16 cellular contexts compared by ENCODE assay signal in genomic region chr12:56154246-56154771, GRCh38. TPM values are rescaled to one million over a fixed set of nuclear protein-coding genes. Genes with fewer than 3 reads are reported as not detected.
DNase-seq lines count a peak whose midpoint lies in the region; ATAC-seq and TF ChIP-seq lines count a peak whose summit lies in the region.
"Had no signal": no experiment of that assay in that cellular context is flagged by ENCODE, and none has a peak within 500 bp of the region (broad histone marks: within the 10 kb centered on the region; RNA-seq: fewer than 3 reads in every experiment).

No MANE protein-coding gene starts in this region.

- peak overlapping the region; percentile 97 to 100 (median 99) for H3K4me3 Mint-ChIP-seq in nephron

- intact Hi-C loops in heart left ventricle (cut with DNase I) = no loop called here

- H3K27ac ChIP-seq in KMS-11 (no peak overlapping the region), SK-N-MC (0 out of 2 replicates have a peak overlapping the region, but pooled peaks have one; percentile 27), heart left ventricle (no peak overlapping the region)
- H3K27ac ChIP-seq: adrenal gland, coronary artery, esophagus muscularis mucosa, VCaP had no signal

- H2AFZ ChIP-seq in KMS-11 (ENCODE audit: low read depth) = no peak overlapping the region

- no peaks in the 10 kb centered on the region for H3K27me3 Mint-ChIP-seq in nephron (ENCODE audit: low read depth)
- H3K27me3 Mint-ChIP-seq: CD8-positive, alpha-beta memory T cell had no signal

- H3K9me3 Mint-ChIP-seq in nephron = no peaks in the 10 kb centered on the region
- H3K9me3 Mint-ChIP-seq: CD8-positive, alpha-beta memory T cell had no signal

- H3K27me3 ChIP-seq in KMS-11 (ENCODE audit: insufficient read depth, low read depth) (no peaks in the 10 kb centered on the region), heart left ventricle (no peaks in the 10 kb centered on the region)
- H3K27me3 ChIP-seq: adrenal gland, esophagus muscularis mucosa had no signal

- H3K4me1 Mint-ChIP-seq in nephron = peaks cover 64% of the 10 kb centered on the region

- H3K4me1 ChIP-seq in KMS-11 (ENCODE audit: low read depth, poor library complexity, severe bottlenecking) (peaks cover 48% of the 10 kb centered on the region), heart left ventricle (peaks cover 4 to 36% (median 23%) of the 10 kb centered on the region in 12 donors)

- H3K9me3 ChIP-seq in SK-N-MC (ENCODE audit: low read depth, low read length) = no peaks in the 10 kb centered on the region
- H3K9me3 ChIP-seq in heart left ventricle = no peaks in the 10 kb centered on the region
- H3K9me3 ChIP-seq: adrenal gland, esophagus muscularis mucosa, HAP-1 had no signal

- peaks cover 17% of the 10 kb centered on the region for H3K36me3 Mint-ChIP-seq in nephron (ENCODE audit: low read depth)

- H3K27ac Mint-ChIP-seq in nephron = peak overlapping the region; percentile 87 to 97 (median 93)

- DNase-seq in D341Med (ENCODE audit: low spot score) = peak; percentile 55
- DNase-seq in SK-N-MC (ENCODE audit: low read depth, low spot score) = no peak
- DNase-seq in heart left ventricle = no peak
- DNase-seq: adrenal gland; CD8-positive, alpha-beta memory T cell; left ventricle myocardium superior; NCI-H510A treated with DMSO at 0.1 percent for 48 hours; SHP77 treated with DMSO at 0.1 percent for 48 hours had no signal

- ATAC-seq in HG03442 (IDR thresholded peaks at IDR 0.05; ENCODE audit: unreplicated experiment) = no peak
- no peak for ATAC-seq in GM21528 (IDR thresholded peaks at IDR 0.05; ENCODE audit: low FRiP score, unreplicated experiment)
- no peak for ATAC-seq in heart left ventricle
- ATAC-seq: left ventricle myocardium superior had no signal

- H4K20me1 ChIP-seq in KMS-11 (ENCODE audit: insufficient read depth) = no peaks in the 10 kb centered on the region

- peak overlapping the region; percentile 5; the same call in 1 of the 2 replicates for H3K4me2 ChIP-seq in KMS-11

- WGBS in heart left ventricle, 4 donors = 88 to 97% (median 90%) methylated on average over 1 of the region's 1 CpG

- peaks cover 12% of the 10 kb centered on the region for H3K79me2 ChIP-seq in KMS-11 (ENCODE audit: insufficient read depth, low read depth)

- H3K36me3 ChIP-seq in KMS-11 (ENCODE audit: insufficient read depth) (no peaks in the 10 kb centered on the region), SK-N-MC (ENCODE audit: insufficient read depth, low read length) (peaks cover 9% of the 10 kb centered on the region), heart left ventricle (peaks cover 0 to 10% (median 1%) of the 10 kb centered on the region in 9 donors)
- H3K36me3 ChIP-seq: adrenal gland had no signal

- TF ChIP-seq POLR2A in heart left ventricle (IDR thresholded peaks at IDR 0.05) = no peak

- H3K9ac ChIP-seq in KMS-11 (no peak overlapping the region), SK-N-MC (ENCODE audit: insufficient read length) (no peak overlapping the region)

- H3K4me3 ChIP-seq in KMS-11 (IDR thresholded peaks at IDR 0.05; ENCODE audit: insufficient read depth, low read depth, low read length) (no peak overlapping the region), SK-N-MC (no peak overlapping the region), heart left ventricle (no peak overlapping the region)
- H3K4me3 ChIP-seq: adrenal gland, coronary artery, esophagus muscularis mucosa, HAP-1 had no signal

- no peak for TF ChIP-seq CTCF in KMS-11 (conservative IDR thresholded peaks at IDR 0.05; ENCODE audit: low read depth, low read length)
- no peak for TF ChIP-seq CTCF in nephron (IDR thresholded peaks at IDR 0.05; ENCODE audit: unreplicated experiment in 3 of 3)
- TF ChIP-seq CTCF in heart left ventricle (IDR thresholded peaks at IDR 0.05) = no peak

RNA-seq across cellular contexts. Expression of gene MYL6B, which starts 1.9 kb away (rescaled TPM):
- 10 to 100 TPM; 30.1 to 55.2 (median 41.1) TPM for total RNA-seq in heart left ventricle
- polyA plus RNA-seq in heart left ventricle = 10 to 100 TPM; 27.5 to 65.9 TPM

RNA-seq across cellular contexts. Expression of gene MYL6, which starts 3.9 kb away (rescaled TPM):
- 100 to 1,000 TPM; 355 to 949 (median 613) TPM for total RNA-seq in heart left ventricle
- polyA plus RNA-seq in heart left ventricle = 1,000 to 10,000 TPM in 1 of 2 donors, 100 to 1,000 TPM in 1; 745 to 1,383 TPM

RNA-seq across cellular contexts. Expression of gene ESYT1, which starts 26.2 kb away (rescaled TPM):
- 10 to 100 TPM; 26.8 to 81.1 (median 43.4) TPM for total RNA-seq in heart left ventricle
- polyA plus RNA-seq in heart left ventricle = 10 to 100 TPM; 17.0 to 67.3 TPM

RNA-seq across cellular contexts. Expression of gene SMARCC2, which starts 35.0 kb away (rescaled TPM):
- 10 to 100 TPM; 48.6 to 83.5 (median 66.2) TPM for total RNA-seq in heart left ventricle
- 10 to 100 TPM; 21.4 to 27.6 TPM for polyA plus RNA-seq in heart left ventricle

RNA-seq across cellular contexts. Expression of gene ZC3H10, which starts 36.2 kb away (rescaled TPM):
- 1 to 10 TPM; 2.7 to 6.4 (median 4.9) TPM for total RNA-seq in heart left ventricle
- 1 to 10 TPM; 3.5 to 3.9 TPM for polyA plus RNA-seq in heart left ventricle
